In genomic region chr22:42653992-42654391, GRCh38 we compare ENCODE assay signal across 25 cellular contexts. TPM values are rescaled to one million over a fixed set of nuclear protein-coding genes. Genes with fewer than 3 reads are reported as not detected.
DNase-seq lines count a peak whose midpoint lies in the region; ATAC-seq, FAIRE-seq and TF ChIP-seq lines count a peak whose summit lies in the region.
"Had no signal": no experiment of that assay in that cellular context is flagged by ENCODE, and none has a peak within 500 bp of the region (broad histone marks: within the 10 kb centered on the region; RNA-seq: fewer than 3 reads in every experiment).

No MANE protein-coding gene starts in this region.

- H3K9me2 ChIP-seq in DOHH2 (replicated peaks; ENCODE audit: control insufficient read depth, low read length) (no peaks in the 10 kb centered on the region), OCI-LY7 (ENCODE audit: insufficient read depth, low read length) (no peaks in the 10 kb centered on the region)

- peaks cover 54% of the 10 kb centered on the region for H3K4me1 ChIP-seq in DOHH2 (ENCODE audit: control insufficient read depth, low read length)
- peaks cover 48% of the 10 kb centered on the region for H3K4me1 ChIP-seq in OCI-LY7 (ENCODE audit: insufficient read depth, low read length, poor library complexity, severe bottlenecking)
- H3K4me1 ChIP-seq in K562 (replicated peaks in 1 of 2; ENCODE audit: control insufficient read depth in 2 of 2, insufficient read depth in 2 of 2, low read length in 2 of 2) = peaks cover 0 to 6% of the 10 kb centered on the region in 2 experiments; a peak in 2 of 5 replicates
- H3K4me1 ChIP-seq in CD4-positive, alpha-beta memory T cell (ENCODE audit: insufficient read depth, low read length) = peaks cover 5% of the 10 kb centered on the region
- H3K4me1 ChIP-seq in tibial nerve = peaks cover 0 to 5% (median 0%) of the 10 kb centered on the region in 4 donors

- intact Hi-C loops in OCI-LY7 (cut with micrococcal nuclease; ENCODE audit: unreplicated experiment) = no loop called here
- intact Hi-C loops in K562 (cut with micrococcal nuclease) = no loop called here
- intact Hi-C loops in CD4-positive, alpha-beta memory T cell (cut with micrococcal nuclease) = no loop called here

- in situ Hi-C loops in K562 (cut with MboI) = no loop called here

- H3K79me2 ChIP-seq in DOHH2 (ENCODE audit: control insufficient read depth, low read length) = peaks cover 4% of the 10 kb centered on the region; the same call in 1 of the 2 replicates
- H3K79me2 ChIP-seq in OCI-LY7 (ENCODE audit: insufficient read depth, low read depth, low read length) = no peaks in the 10 kb centered on the region
- no peaks in the 10 kb centered on the region; the same call in 2 of the 3 replicates for H3K79me2 ChIP-seq in K562 (ENCODE audit: control insufficient read depth, insufficient read depth, low read length)

- H3K4me3 Mint-ChIP-seq in neural crest cell = peak overlapping the region; percentile 59
- H3K4me3 Mint-ChIP-seq in CD4-positive, alpha-beta memory T cell = peak overlapping the region in 1 of 8 donors; percentile 55
- H3K4me3 Mint-ChIP-seq: B cell had no signal

- H3K9me3 ChIP-seq in DOHH2 (ENCODE audit: control insufficient read depth, insufficient read depth, low read length) = no peaks in the 10 kb centered on the region
- H3K9me3 ChIP-seq in OCI-LY7 (ENCODE audit: low read length) = no peaks in the 10 kb centered on the region
- H3K9me3 ChIP-seq in K562 (replicated peaks; ENCODE audit: control insufficient read depth, insufficient read depth, low read depth, low read length) = no peaks in the 10 kb centered on the region
- H3K9me3 ChIP-seq in CD4-positive, alpha-beta memory T cell (ENCODE audit: control insufficient read depth in 1 of 2, low read length in 2 of 2) = no peaks in the 10 kb centered on the region
- no peaks in the 10 kb centered on the region for H3K9me3 ChIP-seq in tibial nerve

- DNase-seq in OCI-LY7 (ENCODE audit: low spot score) = no peak
- no peak for DNase-seq in K562 (ENCODE audit: extremely low read depth in 1 of 4, low spot score in 3 of 4)
- no peak for DNase-seq in neural crest cell (ENCODE audit: low read depth, low spot score)
- DNase-seq in CD4-positive, alpha-beta memory T cell = no peak
- no peak for DNase-seq in GM03348 (ENCODE audit: low spot score)
- no peak for DNase-seq in frontal cortex (ENCODE audit: low spot score in 2 of 2)
- DNase-seq in tibial nerve (ENCODE audit: low spot score in 2 of 2) = no peak
- DNase-seq: HCEC 1CT, KG1, MM.1S, NCI-H2029, NCI-H446, NCI-H524 treated with DMSO at 0.1 percent for 48 hours, NCI-H774, PC-3, Right ventricle myocardium superior, RPMI8226 had no signal

- POLR2A ChIA-PET in OCI-LY7 (lab: Charles Lee) = interaction anchor here (0.5 to 2.9 kb wide), 4 partner anchors 52 to 514 kb away, joined by 3 to 12 read pairs (median 4); no protein-coding TSS in a partner anchor
- POLR2A ChIA-PET in K562 (lab: Yijun Ruan, JAX) = interaction anchor here (0.6 kb wide), 2 partner anchors 830 to 1003 kb away, joined by 3 read pairs; no protein-coding TSS in a partner anchor
- POLR2A ChIA-PET in CD4-positive, alpha-beta memory T cell (lab: Charles Lee; ENCODE audit: partially characterized antibody) = interaction anchor here (0.9 to 1.9 kb wide), 2 partner anchors 10 to 40 kb away, joined by 4 to 7 read pairs; partner anchors contain the start of gene POLDIP3

- CTCF ChIA-PET in OCI-LY7 (lab: Charles Lee; ENCODE audit: unreplicated experiment) = interaction anchor here (0.6 to 1.8 kb wide), 2 partner anchors 10 to 584 kb away, joined by 3 to 4 read pairs; partner anchors contain the start of gene NAGA
- CTCF ChIA-PET in K562 (lab: Yijun Ruan, JAX; ENCODE audit: low intra/inter-chr PET ratio) = no interaction called here
- CTCF ChIA-PET in CD4-positive, alpha-beta memory T cell (lab: Charles Lee; ENCODE audit: partially characterized antibody) = interaction anchor here (2.1 kb wide), 1 partner anchor 9 kb away, joined by 7 read pairs; no protein-coding TSS in a partner anchor

- H3K4me3 ChIP-seq in DOHH2 (ENCODE audit: low read length) (no peak overlapping the region), OCI-LY7 (ENCODE audit: low read depth, low read length, poor library complexity, severe bottlenecking) (no peak overlapping the region), K562 (no peak overlapping the region), tibial nerve (no peak overlapping the region)
- H3K4me3 ChIP-seq in CD4-positive, alpha-beta memory T cell (ENCODE audit: low read length in 2 of 2) = no peak overlapping the region
- H3K4me3 ChIP-seq: GM12878 had no signal

- FAIRE-seq in K562 (lab: Jason Lieb, UNC) (no peak), frontal cortex (lab: Jason Lieb, UNC) (no peak)
- FAIRE-seq: G401.6, GM12878, H1 had no signal

- peak overlapping the region; percentile 96 for H3K27ac Mint-ChIP-seq in neural crest cell (ENCODE audit: unreplicated experiment)
- peak overlapping the region in 1 of 7 donors; percentile 11 for H3K27ac Mint-ChIP-seq in CD4-positive, alpha-beta memory T cell

- no peak overlapping the region for H3K27ac ChIP-seq in DOHH2 (ENCODE audit: low read depth, low read length)
- no peak overlapping the region for H3K27ac ChIP-seq in OCI-LY7 (ENCODE audit: low read depth, low read length, poor library complexity, severe bottlenecking)
- no peak overlapping the region for H3K27ac ChIP-seq in K562 (ENCODE audit: extremely low read depth, low read depth, low read length)
- no peak overlapping the region for H3K27ac ChIP-seq in CD4-positive, alpha-beta memory T cell (ENCODE audit: low read depth, low read length)
- H3K27ac ChIP-seq in tibial nerve = no peak overlapping the region
- H3K27ac ChIP-seq: C4-2B had no signal

- H3K36me3 Mint-ChIP-seq in neural crest cell (ENCODE audit: low read depth) = no peaks in the 10 kb centered on the region
- no peaks in the 10 kb centered on the region for H3K36me3 Mint-ChIP-seq in CD4-positive, alpha-beta memory T cell

- H3K9me3 Mint-ChIP-seq in neural crest cell = no peaks in the 10 kb centered on the region
- no peaks in the 10 kb centered on the region for H3K9me3 Mint-ChIP-seq in CD4-positive, alpha-beta memory T cell

- no peak overlapping the region for H3K9ac ChIP-seq in K562 (ENCODE audit: insufficient read depth in 1 of 2, low read depth in 2 of 2, low read length in 2 of 2)

- WGBS in K562 (ENCODE audit: insufficient coverage, low coverage, missing lambda C conversion rate) = 24% methylated on average over 4 of the region's 4 CpGs
- WGBS in tibial nerve, 2 donors = 81 to 83% methylated on average over 4 of the region's 4 CpGs

- no peak for ATAC-seq in K562
- ATAC-seq: GM12878, PC-3 had no signal

- H4K20me1 ChIP-seq in DOHH2 (ENCODE audit: control insufficient read depth, insufficient read depth, low read depth, low read length) (no peaks in the 10 kb centered on the region), OCI-LY7 (ENCODE audit: insufficient read depth, low read length) (no peaks in the 10 kb centered on the region), K562 (replicated peaks; ENCODE audit: control insufficient read depth, insufficient read depth, low read length) (no peaks in the 10 kb centered on the region)

- no peaks in the 10 kb centered on the region for H3K27me3 ChIP-seq in DOHH2 (ENCODE audit: control insufficient read depth, low read length)
- no peaks in the 10 kb centered on the region for H3K27me3 ChIP-seq in K562 (ENCODE audit: control insufficient read depth in 2 of 2, insufficient read depth in 2 of 2, low read length in 2 of 2)
- H3K27me3 ChIP-seq in CD4-positive, alpha-beta memory T cell (ENCODE audit: insufficient read depth, low read length) = no peaks in the 10 kb centered on the region
- H3K27me3 ChIP-seq in tibial nerve = no peaks in the 10 kb centered on the region

- H3K27me3 Mint-ChIP-seq in neural crest cell (ENCODE audit: low read depth) = no peaks in the 10 kb centered on the region
- H3K27me3 Mint-ChIP-seq in CD4-positive, alpha-beta memory T cell = peaks cover 2 to 3% of the 10 kb centered on the region in 2 donors
- H3K27me3 Mint-ChIP-seq: B cell had no signal

- H3K9me1 ChIP-seq in K562 (ENCODE audit: control insufficient read depth, insufficient read depth, low read length) = no peaks in the 10 kb centered on the region

- TF ChIP-seq CTCF in DOHH2 (IDR thresholded peaks at IDR 0.05; ENCODE audit: low read depth, low read length, poor library complexity, severe bottlenecking) (no peak), OCI-LY7 (conservative IDR thresholded peaks at IDR 0.05; ENCODE audit: low read length) (no peak), K562 (IDR thresholded peaks at IDR 0.05 in 2 of 3, conservative IDR thresholded peaks at IDR 0.05 in 1 of 3; ENCODE audit: insufficient read depth in 2 of 3, low read depth in 1 of 3, low read length in 3 of 3) (no peak), neural crest cell (conservative IDR thresholded peaks at IDR 0.05) (no peak), tibial nerve (IDR thresholded peaks at IDR 0.05) (no peak)

- H2AFZ ChIP-seq in OCI-LY7 (ENCODE audit: low read length) (peak overlapping the region; percentile 74), K562 (ENCODE audit: low read depth, low read length) (no peak overlapping the region)

- peaks cover 6% of the 10 kb centered on the region for H3K4me1 Mint-ChIP-seq in neural crest cell
- no peaks in the 10 kb centered on the region for H3K4me1 Mint-ChIP-seq in CD4-positive, alpha-beta memory T cell

- BruUV-seq in OCI-LY7 (replicated peaks; lab: Mats Ljungman, UMichigan) (no TSS peak), K562 (replicated peaks; lab: Mats Ljungman, UMichigan) (no TSS peak)

- no peak for TF ChIP-seq RAD21 in K562 (CRISPR knock-in tag; conservative IDR thresholded peaks at IDR 0.05 in 1 of 2, IDR thresholded peaks at IDR 0.05 in 1 of 2)

- H3K36me3 ChIP-seq in DOHH2 (ENCODE audit: control insufficient read depth, low read length) (no peaks in the 10 kb centered on the region), OCI-LY7 (ENCODE audit: insufficient read depth, low read length) (no peaks in the 10 kb centered on the region), K562 (ENCODE audit: control insufficient read depth, insufficient read depth, low read length) (no peaks in the 10 kb centered on the region), tibial nerve (no peaks in the 10 kb centered on the region)
- no peaks in the 10 kb centered on the region for H3K36me3 ChIP-seq in CD4-positive, alpha-beta memory T cell (ENCODE audit: insufficient read depth, low read length)

- no peak for TF ChIP-seq POLR2A in K562 (conservative IDR thresholded peaks at IDR 0.05)
- TF ChIP-seq POLR2A in tibial nerve (IDR thresholded peaks at IDR 0.05) = no peak

- TF ChIP-seq EP300 in K562 (IDR thresholded peaks at IDR 0.05; ENCODE audit: low read length) (no peak), tibial nerve (IDR thresholded peaks at IDR 0.05) (no peak)

- peak overlapping the region; percentile 7; the same call in 1 of the 2 replicates for H3K4me2 ChIP-seq in DOHH2 (ENCODE audit: low read length)
- H3K4me2 ChIP-seq in OCI-LY7 (ENCODE audit: low read length) = 0 out of 2 replicates have a peak overlapping the region, but pooled peaks have one; percentile 26
- H3K4me2 ChIP-seq in K562 (ENCODE audit: insufficient read depth, low read length) = no peak overlapping the region

- peaks cover 5% of the 10 kb centered on the region; the same call in 1 of the 2 replicates for H3F3A ChIP-seq in DOHH2 (ENCODE audit: control insufficient read depth, insufficient read depth)

RNA-seq across cellular contexts. Expression of gene CYB5R3, which starts 4.8 kb away (rescaled TPM):
- 28.5 and 38.0 TPM in 2 replicates for total RNA-seq in OCI-LY7 (2014; rRNA removed; shearing (Covaris generic))
- total RNA-seq in OCI-LY7 (2022) = 68.9 and 74.7 TPM in 2 replicates
- 13.9 and 37.9 TPM in 2 replicates for total RNA-seq in K562 (2011; cell fraction: chromatin; rRNA removed; ENCODE audit: low replicate concordance)
- total RNA-seq in K562 (2011; cell fraction: nucleolus; rRNA removed) = 38.5 and 38.7 TPM in 2 replicates
- 25.3 and 37.0 TPM in 2 replicates for total RNA-seq in K562 (2011; cell fraction: nucleoplasm; rRNA removed)
- total RNA-seq in K562 (2014; rRNA removed) = 28.7 and 43.2 TPM in 2 replicates
- 10.9 and 13.5 TPM in 2 replicates for total RNA-seq in K562 (2014; rRNA removed; fragmentation: Illumina TruSeq; extraction: Trizol)
- total RNA-seq in K562 (2015; rRNA removed; fragmentation: Illumina TruSeq; extraction: Trizol) = 20.0 and 21.0 TPM in 2 replicates
- total RNA-seq in K562 (2021) = 66.7 and 66.8 TPM in 2 replicates
- 23.4 and 60.3 TPM in 2 replicates for polyA plus RNA-seq in K562 (2011; rRNA removed)
- polyA plus RNA-seq in K562 (2011; cell fraction: cytosol; rRNA removed) = 41.8 and 76.5 TPM in 2 replicates
- polyA plus RNA-seq in K562 (2011; cell fraction: nucleus; rRNA removed) = 21.3 and 28.1 TPM in 2 replicates
- 46.5 and 68.5 TPM in 2 replicates for polyA plus RNA-seq in K562 (2012)
- 59.2 and 83.9 TPM in 2 replicates for polyA plus RNA-seq in K562 (2014; fragmentation: Illumina TruSeq; extraction: Trizol)
- polyA plus RNA-seq in K562 (2014; fragmentation: Nextera tagmentation; extraction: Ambion mirVana) = 1 to 10 TPM; 1.4 to 3.9 TPM
- polyA plus RNA-seq in K562 (2014; rRNA removed) = 37.6 and 45.0 TPM in 2 replicates
- polyA minus RNA-seq in K562 (2011; rRNA and poly(A)+ RNA removed) = 21.7 and 21.8 TPM in 2 replicates
- 30.6 and 64.6 TPM in 2 replicates for polyA minus RNA-seq in K562 (2011; cell fraction: cytosol; rRNA and poly(A)+ RNA removed)
- polyA minus RNA-seq in K562 (2011; cell fraction: nucleus; rRNA and poly(A)+ RNA removed) = 7.7 and 11.7 TPM in 2 replicates
- total RNA-seq in neural crest cell = 105 and 106 TPM in 2 replicates
- 10 to 100 TPM; 42.7 to 43.2 TPM for total RNA-seq in CD4-positive, alpha-beta memory T cell
- 10 to 100 TPM; 46.4 to 91.1 TPM for polyA plus RNA-seq in CD4-positive, alpha-beta memory T cell
- total RNA-seq in frontal cortex = 11.8 TPM
- total RNA-seq in tibial nerve = 100 to 1,000 TPM; 134 to 200 (median 176) TPM

RNA-seq across cellular contexts. Expression of gene ATP5MGL, which starts 13.6 kb away (rescaled TPM):
- total RNA-seq in OCI-LY7 (2014; rRNA removed; shearing (Covaris generic)) = 0.92 and 0.93 TPM in 2 replicates
- total RNA-seq in OCI-LY7 (2022) (1.1 and 1.8 TPM in 2 replicates), K562 (2014; rRNA removed) (not detected in 2 replicates), K562 (2014; rRNA removed; fragmentation: Illumina TruSeq; extraction: Trizol) (0.25 and 0.41 TPM in 2 replicates), K562 (2015; rRNA removed; fragmentation: Illumina TruSeq; extraction: Trizol) (0.25 and 0.38 TPM in 2 replicates), K562 (2021) (0.31 and 0.35 TPM in 2 replicates), neural crest cell (0.66 and 1.3 TPM in 2 replicates), frontal cortex (0.82 TPM), tibial nerve (1 to 10 TPM in 1 of 4 donors, not detected in 3; 2.7 TPM)
- total RNA-seq in K562 (2011; cell fraction: chromatin; rRNA removed; ENCODE audit: low replicate concordance) = 8.4 and 14.5 TPM in 2 replicates
- 6.3 and 6.8 TPM in 2 replicates for total RNA-seq in K562 (2011; cell fraction: nucleolus; rRNA removed)
- total RNA-seq in K562 (2011; cell fraction: nucleoplasm; rRNA removed) = 8.3 and 17.9 TPM in 2 replicates
- polyA plus RNA-seq in K562 (2011; rRNA removed) (0.17 TPM in 1 of 2 replicates, not detected in the other), K562 (2014; fragmentation: Illumina TruSeq; extraction: Trizol) (not detected in 2 replicates), K562 (2014; fragmentation: Nextera tagmentation; extraction: Ambion mirVana) (under 1 TPM; 0.13 to 0.34 TPM), K562 (2014; rRNA removed) (0.09 TPM in 1 of 2 replicates, not detected in the other)
- polyA plus RNA-seq in K562 (2011; cell fraction: cytosol; rRNA removed) = 0.12 TPM in 1 of 2 replicates, not detected in the other
- polyA plus RNA-seq in K562 (2011; cell fraction: nucleus; rRNA removed) = 0.36 and 0.37 TPM in 2 replicates
- polyA plus RNA-seq in K562 (2012) = not detected in 2 replicates
- polyA minus RNA-seq in K562 (2011; rRNA and poly(A)+ RNA removed) = 0.74 and 1.0 TPM in 2 replicates
- not detected in 2 replicates for polyA minus RNA-seq in K562 (2011; cell fraction: cytosol; rRNA and poly(A)+ RNA removed)
- polyA minus RNA-seq in K562 (2011; cell fraction: nucleus; rRNA and poly(A)+ RNA removed) = 0.44 and 0.67 TPM in 2 replicates
- total RNA-seq in CD4-positive, alpha-beta memory T cell = 1 to 10 TPM; 1.9 to 2.1 TPM
- under 1 TPM in 1 of 2 donors, not detected in 1; 0.78 TPM for polyA plus RNA-seq in CD4-positive, alpha-beta memory T cell
- total RNA-seq: HT1080, PC-3, SK-MEL-5 had no signal

RNA-seq across cellular contexts. Expression of gene POLDIP3, which starts 39.3 kb away (rescaled TPM):
- 52.7 and 70.7 TPM in 2 replicates for total RNA-seq in OCI-LY7 (2014; rRNA removed; shearing (Covaris generic))
- total RNA-seq in OCI-LY7 (2022) (73.5 and 74.1 TPM in 2 replicates), K562 (2014; rRNA removed) (24.9 and 39.1 TPM in 2 replicates), K562 (2014; rRNA removed; fragmentation: Illumina TruSeq; extraction: Trizol) (23.5 and 24.1 TPM in 2 replicates), K562 (2015; rRNA removed; fragmentation: Illumina TruSeq; extraction: Trizol) (25.5 and 26.3 TPM in 2 replicates), K562 (2021) (47.3 and 53.6 TPM in 2 replicates), neural crest cell (110 and 114 TPM in 2 replicates), frontal cortex (28.5 TPM), tibial nerve (10 to 100 TPM; 47.4 to 49.2 (median 48.5) TPM)
- total RNA-seq in K562 (2011; cell fraction: chromatin; rRNA removed; ENCODE audit: low replicate concordance) = 48.1 and 83.3 TPM in 2 replicates
- 38.3 and 41.5 TPM in 2 replicates for total RNA-seq in K562 (2011; cell fraction: nucleolus; rRNA removed)
- 41.4 and 45.6 TPM in 2 replicates for total RNA-seq in K562 (2011; cell fraction: nucleoplasm; rRNA removed)
- polyA plus RNA-seq in K562 (2011; rRNA removed) (44.4 and 53.8 TPM in 2 replicates), K562 (2014; fragmentation: Illumina TruSeq; extraction: Trizol) (47.7 and 53.0 TPM in 2 replicates), K562 (2014; fragmentation: Nextera tagmentation; extraction: Ambion mirVana) (10 to 100 TPM; 14.3 to 22.3 TPM), K562 (2014; rRNA removed) (39.8 and 45.4 TPM in 2 replicates)
- 32.6 and 35.2 TPM in 2 replicates for polyA plus RNA-seq in K562 (2011; cell fraction: cytosol; rRNA removed)
- polyA plus RNA-seq in K562 (2011; cell fraction: nucleus; rRNA removed) = 57.4 and 60.2 TPM in 2 replicates
- 44.3 and 46.7 TPM in 2 replicates for polyA plus RNA-seq in K562 (2012)
- polyA minus RNA-seq in K562 (2011; rRNA and poly(A)+ RNA removed) = 28.0 and 31.6 TPM in 2 replicates
- polyA minus RNA-seq in K562 (2011; cell fraction: cytosol; rRNA and poly(A)+ RNA removed) = 18.9 and 27.0 TPM in 2 replicates
- 13.5 and 18.8 TPM in 2 replicates for polyA minus RNA-seq in K562 (2011; cell fraction: nucleus; rRNA and poly(A)+ RNA removed)
- total RNA-seq in CD4-positive, alpha-beta memory T cell = 10 to 100 TPM; 80.6 to 82.3 TPM
- 10 to 100 TPM; 66.1 to 74.9 TPM for polyA plus RNA-seq in CD4-positive, alpha-beta memory T cell
